In the genomic region with DNA sequence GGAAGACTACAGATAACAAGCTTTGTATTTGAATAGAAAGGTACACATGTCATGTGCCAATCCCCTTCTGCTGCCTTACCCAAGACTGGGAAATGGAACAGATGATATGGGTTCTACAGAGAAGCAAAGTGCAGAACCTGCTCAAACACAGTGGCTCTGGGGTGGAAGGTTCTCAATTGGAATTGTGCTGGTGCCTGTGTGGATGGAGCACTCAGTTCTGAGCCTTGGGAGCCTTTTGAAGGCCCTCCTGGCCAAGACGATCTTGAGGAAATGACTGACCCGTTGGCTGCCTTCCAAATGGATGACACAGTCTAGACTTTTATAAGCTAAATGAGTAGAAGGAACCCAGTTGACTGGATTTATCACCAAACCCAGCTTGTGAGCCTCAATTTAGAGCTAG, we compare ENCODE assay signal across 20 cellular contexts. TPM values are rescaled to one million over a fixed set of nuclear protein-coding genes. Genes with fewer than 3 reads are reported as not detected.
DNase-seq lines count a peak whose midpoint lies in the region; ATAC-seq and TF ChIP-seq lines count a peak whose summit lies in the region.
"Had no signal": no experiment of that assay in that cellular context is flagged by ENCODE, and none has a peak within 500 bp of the region (broad histone marks: within the 10 kb centered on the region; RNA-seq: fewer than 3 reads in every experiment).

No MANE protein-coding gene starts in this region.

- TF ChIP-seq POLR2A in HCT116 (IDR thresholded peaks at IDR 0.05; ENCODE audit: borderline replicate concordance, extremely low read depth, insufficient read depth, insufficient read length): no peak

- no peaks in the 10 kb centered on the region for H3K4me1 ChIP-seq in A673 (ENCODE audit: insufficient read depth, low read length, poor library complexity, severe bottlenecking)
- peaks cover 5 to 12% of the 10 kb centered on the region in 2 experiments; a peak in 3 of 4 replicates for H3K4me1 ChIP-seq in HCT116 (ENCODE audit: control insufficient read depth in 1 of 2, insufficient read depth in 2 of 2, low read length in 2 of 2)

- no peaks in the 10 kb centered on the region for H4K20me1 ChIP-seq in HCT116 (ENCODE audit: insufficient read depth)

- BruUV-seq in A673 (replicated peaks; lab: Mats Ljungman, UMichigan) (no TSS peak), HCT116 (replicated peaks; lab: Mats Ljungman, UMichigan) (no TSS peak)

- H3K27me3 ChIP-seq in A673 (replicated peaks; ENCODE audit: insufficient read depth, low read depth, low read length, poor library complexity) (no peaks in the 10 kb centered on the region), HCT116 (ENCODE audit: insufficient read depth, low read length) (no peaks in the 10 kb centered on the region)
- H3K27me3 ChIP-seq: gastrocnemius medialis had no signal

- H3K9ac ChIP-seq in HCT116 (ENCODE audit: low read length): no peak overlapping the region

- no peak for TF ChIP-seq CTCF in A673 (conservative IDR thresholded peaks at IDR 0.05; ENCODE audit: low read depth, low read length)
- TF ChIP-seq CTCF in HCT116 (IDR thresholded peaks at IDR 0.05 in 2 of 3, conservative IDR thresholded peaks at IDR 0.05 in 1 of 3; ENCODE audit: borderline replicate concordance in 1 of 3, insufficient read depth in 1 of 3, low read depth in 2 of 3, low read length in 2 of 3): no peak

- H3K36me3 ChIP-seq in A673 (ENCODE audit: insufficient read depth, low read length, poor library complexity, severe bottlenecking): no peaks in the 10 kb centered on the region
- H3K36me3 ChIP-seq in HCT116 (ENCODE audit: control insufficient read depth in 1 of 2, insufficient read depth in 2 of 2, low read length in 2 of 2): no peaks in the 10 kb centered on the region
- H3K36me3 ChIP-seq: gastrocnemius medialis had no signal

- no peak overlapping the region for H3K27ac ChIP-seq in A673 (ENCODE audit: low read depth, low read length, poor library complexity, severe bottlenecking)
- no peak overlapping the region for H3K27ac ChIP-seq in HCT116 (ENCODE audit: low read depth, low read length)
- no peak overlapping the region for H3K27ac ChIP-seq in caudate nucleus (ENCODE audit: low read depth, low read length)
- H3K27ac ChIP-seq: gastrocnemius medialis had no signal

- POLR2A ChIA-PET in A673 (lab: Charles Lee; ENCODE audit: low non-redundant PET) (no interaction called here), HCT116 (lab: Charles Lee) (no interaction called here)

- no peaks in the 10 kb centered on the region for H3K9me3 ChIP-seq in A673 (ENCODE audit: low read depth, low read length, poor library complexity, severe bottlenecking)
- H3K9me3 ChIP-seq in HCT116 (ENCODE audit: control insufficient read depth in 1 of 2, insufficient read depth in 1 of 2, low read depth in 1 of 2, low read length in 2 of 2): no peaks in the 10 kb centered on the region
- H3K9me3 ChIP-seq: gastrocnemius medialis had no signal

- H3K4me2 ChIP-seq in HCT116 (ENCODE audit: low read length): peak overlapping the region; percentile 44
- H3K4me2 ChIP-seq: GM23338 had no signal

- TF ChIP-seq RAD21 in HCT116 (IDR thresholded peaks at IDR 0.05; ENCODE audit: low read depth): no peak

- CTCF ChIA-PET in A673 (lab: Charles Lee) (no interaction called here), HCT116 (lab: Charles Lee) (interaction anchor here (0.8 to 1.9 kb wide), 2 partner anchors 12 to 22 kb away, joined by 5 to 9 read pairs; no protein-coding TSS in a partner anchor)

- H3K4me3 ChIP-seq in A673 (ENCODE audit: low read depth, low read length, poor library complexity, severe bottlenecking): no peak overlapping the region
- H3K4me3 ChIP-seq in HCT116 (replicated peaks in 1 of 2; ENCODE audit: low read depth in 1 of 2, low read length in 2 of 2): no peak overlapping the region
- H3K4me3 ChIP-seq: gastrocnemius medialis, GM23338 had no signal

- intact Hi-C loops in A673 (cut with micrococcal nuclease; ENCODE audit: unreplicated experiment) (no loop called here), HCT116 (cut with micrococcal nuclease) (no loop called here)

- no peak overlapping the region for H2AFZ ChIP-seq in HCT116 (ENCODE audit: low read depth, low read length, poor library complexity, severe bottlenecking)
- H2AFZ ChIP-seq: GM23338 had no signal

- DNase-seq in A673 (ENCODE audit: low spot score) (peak; percentile 58), HCT116 (ENCODE audit: low read depth, low spot score) (peak; percentile 48), amniotic epithelial cell (ENCODE audit: low read depth) (peak; percentile 35), glomerular visceral epithelial cell (ENCODE audit: extremely low spot score) (peak; percentile 57), NOMO-1 treated with DMSO at 0.1 percent for 48 hours (lab: John Stamatoyannopoulos, UW; ENCODE audit: unreplicated experiment) (no peak), iPS-NIHi7 (ENCODE audit: extremely low spot score) (no peak), caudate nucleus (lab: John Stamatoyannopoulos, UW) (no peak)
- DNase-seq: activated CD8-positive, alpha-beta memory T cell treated with anti-CD3 and anti-CD28 coated beads, Interleukin-2, amount 50 U/mL, for 4 hours; activated naive CD8-positive, alpha-beta T cell treated with anti-CD3 and anti-CD28 coated beads for 36 hours; gastrocnemius medialis; islet precursor cell; naive B cell; NCI-H1092 treated with DMSO at 0.1 percent for 48 hours; NCI-H446 treated with DMSO at 0.1 percent for 48 hours; SIG-M5; stimulated activated CD4-positive, alpha-beta T cell treated with anti-CD3 and anti-CD28 coated beads, Interleukin-4, amount 100 ng/mL, for 1 hour had no signal

- no peaks in the 10 kb centered on the region for H3K9me2 ChIP-seq in HCT116 (ENCODE audit: insufficient read depth)

- RAD21 ChIA-PET in HCT116 (lab: Charles Lee; ENCODE audit: low non-redundant PET in 1 of 2, low total read pairs in 2 of 2, uncharacterized antibody in 2 of 2, unreplicated experiment in 2 of 2): no interaction called here

- H3K79me2 ChIP-seq in HCT116 (ENCODE audit: insufficient read depth, low read length): no peaks in the 10 kb centered on the region

- ATAC-seq in HCT116: peak; percentile 50; the same call in 1 of the 2 replicates
- ATAC-seq in HG03095 (IDR thresholded peaks at IDR 0.05; ENCODE audit: unreplicated experiment): no peak
- ATAC-seq: gastrocnemius medialis; stimulated activated memory B cell treated with anti-CD40 and anti-IgM and Interleukin-4, amounts not matched to agents 10 μg/mL and 1 μg/mL and 100 μg/mL, for 72 hours had no signal

TF ChIP-seq in HCT116, 20 proteins besides CTCF, POLR2A, EP300 and RAD21:
- TF ChIP-seq ZNF274 (IDR thresholded peaks at IDR 0.05; ENCODE audit: low read depth, low read length): no peak
- TF ChIP-seq FOSL1 (IDR thresholded peaks at IDR 0.05; ENCODE audit: low read depth): 0 out of 2 replicates have a peak, but pooled peaks have one; percentile 31
- TF ChIP-seq ZFX (IDR thresholded peaks at IDR 0.05): no peak
- no peak for TF ChIP-seq CEBPB (IDR thresholded peaks at IDR 0.05; ENCODE audit: low read depth)
- TF ChIP-seq, protein P1, sequence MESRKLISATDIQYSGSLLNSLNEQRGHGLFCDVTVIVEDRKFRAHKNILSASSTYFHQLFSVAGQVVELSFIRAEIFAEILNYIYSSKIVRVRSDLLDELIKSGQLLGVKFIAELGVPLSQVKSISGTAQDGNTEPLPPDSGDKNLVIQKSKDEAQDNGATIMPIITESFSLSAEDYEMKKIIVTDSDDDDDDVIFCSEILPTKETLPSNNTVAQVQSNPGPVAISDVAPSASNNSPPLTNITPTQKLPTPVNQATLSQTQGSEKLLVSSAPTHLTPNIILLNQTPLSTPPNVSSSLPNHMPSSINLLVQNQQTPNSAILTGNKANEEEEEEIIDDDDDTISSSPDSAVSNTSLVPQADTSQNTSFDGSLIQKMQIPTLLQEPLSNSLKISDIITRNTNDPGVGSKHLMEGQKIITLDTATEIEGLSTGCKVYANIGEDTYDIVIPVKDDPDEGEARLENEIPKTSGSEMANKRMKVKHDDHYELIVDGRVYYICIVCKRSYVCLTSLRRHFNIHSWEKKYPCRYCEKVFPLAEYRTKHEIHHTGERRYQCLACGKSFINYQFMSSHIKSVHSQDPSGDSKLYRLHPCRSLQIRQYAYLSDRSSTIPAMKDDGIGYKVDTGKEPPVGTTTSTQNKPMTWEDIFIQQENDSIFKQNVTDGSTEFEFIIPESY (IDR thresholded peaks at IDR 0.05; ENCODE audit: extremely low read depth, insufficient replicate concordance, low read length): no peak
- no peak for TF ChIP-seq SRF (IDR thresholded peaks at IDR 0.05; ENCODE audit: low read depth)
- no peak for TF ChIP-seq EZH2phosphoT487 (IDR thresholded peaks at IDR 0.05; ENCODE audit: borderline replicate concordance)
- peak; percentile 46; the same call in 1 of the 2 replicates for TF ChIP-seq CBX3 (IDR thresholded peaks at IDR 0.05; ENCODE audit: low read depth)
- TF ChIP-seq, protein P2, sequence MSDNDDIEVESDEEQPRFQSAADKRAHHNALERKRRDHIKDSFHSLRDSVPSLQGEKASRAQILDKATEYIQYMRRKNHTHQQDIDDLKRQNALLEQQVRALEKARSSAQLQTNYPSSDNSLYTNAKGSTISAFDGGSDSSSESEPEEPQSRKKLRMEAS (IDR thresholded peaks at IDR 0.05): peak; percentile 43; the same call in 1 of the 2 replicates

RNA-seq across cellular contexts. Expression of gene PRSS3, which starts 4.2 kb away (rescaled TPM):
- not detected in 2 replicates for total RNA-seq in A673 (2021)
- total RNA-seq in HCT116 (2021; ENCODE audit: unreplicated experiment): 66.3 TPM
- 138 and 146 TPM in 2 replicates for polyA plus RNA-seq in HCT116 (2012)
- total RNA-seq: activated naive CD8-positive, alpha-beta T cell treated with anti-CD3 and anti-CD28 coated beads for 36 hours; G401 had no signal

RNA-seq across cellular contexts. Expression of gene UBE2R2, which starts 25.8 kb away (rescaled TPM):
- total RNA-seq in A673 (2021) (49.2 and 51.2 TPM in 2 replicates), HCT116 (2021; ENCODE audit: unreplicated experiment) (47.0 TPM)
- 32.0 and 35.8 TPM in 2 replicates for polyA plus RNA-seq in HCT116 (2012)

Comparison
In these comparisons a context has a peak if more than half of its experiments do, and no peak if none do; other contexts are left out.
1. DNase-seq: peak in A673 (single experiment), HCT116 (single experiment), amniotic epithelial cell (single experiment) and glomerular visceral epithelial cell (single experiment); none in NOMO-1 treated with DMSO at 0.1 percent for 48 hours (single experiment), iPS-NIHi7 (single experiment) and caudate nucleus (0 of 61).
2. RNA of gene PRSS3, which starts 4.2 kb away (total RNA-seq): 66.3 TPM in HCT116 (single experiment); not detected in A673; every median in the first group is over 10 times any median in the second.